11 cellular contexts compared by ENCODE assay signal in genomic region chr10:78688945-78689935, GRCh38.
DNase-seq lines count a peak whose midpoint lies in the region; TF ChIP-seq lines count a peak whose summit lies in the region.
"Had no signal": no experiment of that assay in that cellular context is flagged by ENCODE, and none has a peak within 500 bp of the region (broad histone marks: within the 10 kb centered on the region; RNA-seq: fewer than 3 reads in every experiment).

No MANE protein-coding gene starts in this region.

- no peak for TF ChIP-seq CTCF in H9 (conservative IDR thresholded peaks at IDR 0.05)

- no peaks in the 10 kb centered on the region for H3K36me3 Mint-ChIP-seq in H9 (ENCODE audit: insufficient read depth in 1 of 3, low read depth in 3 of 3)
- H3K36me3 Mint-ChIP-seq: CD4-positive, alpha-beta memory T cell had no signal

- H3K4me3 ChIP-seq in BLaER1 (no peak overlapping the region), esophagus (ENCODE audit: low read depth in 1 of 2, low read length in 2 of 2) (no peak overlapping the region)

- H3K36me3 ChIP-seq in BLaER1: no peaks in the 10 kb centered on the region
- H3K36me3 ChIP-seq in esophagus (ENCODE audit: control insufficient read depth in 2 of 2, insufficient read depth in 2 of 2, low read length in 1 of 2): no peaks in the 10 kb centered on the region

- H2BK12ac ChIP-seq in H9 (ENCODE audit: insufficient read length, low read depth, low read length): no peak overlapping the region

- peaks cover 3 to 6% of the 10 kb centered on the region in 2 experiments; a peak in 2 of 4 replicates for H3K4me1 Mint-ChIP-seq in H9
- H3K4me1 Mint-ChIP-seq: CD4-positive, alpha-beta memory T cell had no signal

- no peak overlapping the region for H2AK5ac ChIP-seq in H9 (ENCODE audit: insufficient read length, low read length)

- H3K4me1 ChIP-seq in BLaER1 (peaks cover 8% of the 10 kb centered on the region; the same call in 1 of the 2 replicates), esophagus (ENCODE audit: control insufficient read depth in 2 of 2, insufficient read depth in 2 of 2, low read length in 1 of 2) (peaks cover 0 to 3% of the 10 kb centered on the region in 2 donors), H9 (ENCODE audit: insufficient read depth, low read length) (no peaks in the 10 kb centered on the region)

- H4K8ac ChIP-seq in H9 (replicated peaks; ENCODE audit: insufficient read length, low read depth, low read length): no peak overlapping the region

- H3K9ac ChIP-seq in BLaER1: no peak overlapping the region
- no peak overlapping the region for H3K9ac ChIP-seq in H9 (ENCODE audit: extremely low read depth, insufficient read length, low read length)

- H3K23ac ChIP-seq in H9 (ENCODE audit: insufficient read length, low read depth, low read length): no peak overlapping the region

- H3K27ac ChIP-seq in BLaER1 (no peak overlapping the region), esophagus (ENCODE audit: low read depth in 2 of 2, low read length in 1 of 2) (peak overlapping the region; percentile 23 to 53), H9 (ENCODE audit: insufficient read length, low read depth, low read length) (no peak overlapping the region)

- peaks cover 11% of the 10 kb centered on the region for H3K27me3 Mint-ChIP-seq in H9 (ENCODE audit: low read depth)

- no peak overlapping the region for H2BK15ac ChIP-seq in H9 (ENCODE audit: low read depth, low read length)

- H3K79me2 ChIP-seq in H9 (ENCODE audit: insufficient read depth, low read length): no peaks in the 10 kb centered on the region

- H3K9me3 ChIP-seq in BLaER1 (no peaks in the 10 kb centered on the region), esophagus (ENCODE audit: control insufficient read depth in 2 of 2, insufficient read depth in 1 of 2, low read depth in 1 of 2, low read length in 1 of 2) (peaks cover 0 to 2% of the 10 kb centered on the region in 2 donors), H9 (ENCODE audit: control insufficient read depth, low read depth, low read length) (no peaks in the 10 kb centered on the region)

- H4K20me1 ChIP-seq in BLaER1 (no peaks in the 10 kb centered on the region), H9 (ENCODE audit: control insufficient read depth, insufficient read depth, insufficient read length) (no peaks in the 10 kb centered on the region)

- H3K14ac ChIP-seq in H9 (ENCODE audit: insufficient read depth, low read length): no peak overlapping the region

- H3K27me3 ChIP-seq in BLaER1: no peaks in the 10 kb centered on the region
- no peaks in the 10 kb centered on the region for H3K27me3 ChIP-seq in esophagus (ENCODE audit: control insufficient read depth in 1 of 2, insufficient read depth in 2 of 2, low read length in 2 of 2)
- H3K27me3 ChIP-seq in H9 (ENCODE audit: insufficient read depth, low read length): no peaks in the 10 kb centered on the region

- no peak overlapping the region for H3K4me3 Mint-ChIP-seq in H9
- H3K4me3 Mint-ChIP-seq: CD4-positive, alpha-beta memory T cell had no signal

- H3T11ph ChIP-seq in H9 (ENCODE audit: low read length): no peak overlapping the region

- no peak overlapping the region for H2AFZ ChIP-seq in H9 (ENCODE audit: low read length)

- H3K79me1 ChIP-seq in H9 (ENCODE audit: insufficient read depth, low read depth, low read length, poor library complexity, severe bottlenecking): no peaks in the 10 kb centered on the region

- H3K4ac ChIP-seq in H9 (ENCODE audit: low read depth, low read length): no peak overlapping the region

- no peaks in the 10 kb centered on the region; a peak in 1 of 5 replicates for H3K9me3 Mint-ChIP-seq in H9
- H3K9me3 Mint-ChIP-seq: CD4-positive, alpha-beta memory T cell had no signal

- peak; percentile 95 for DNase-seq in NCI-H2171 treated with DMSO at 0.1 percent for 48 hours (lab: John Stamatoyannopoulos, UW)
- peak in 40 of 56 donors; percentile 18 to 76 (median 50) for DNase-seq in nucleus accumbens (lab: John Stamatoyannopoulos, UW)
- no peak for DNase-seq in HUDEP-2 (lab: John Stamatoyannopoulos, UW; ENCODE audit: unreplicated experiment in 76 of 76)
- no peak for DNase-seq in NOMO-1 treated with dmso at 0.1 percent for 144 hours (lab: John Stamatoyannopoulos, UW; ENCODE audit: unreplicated experiment)
- DNase-seq in SHP77 (lab: John Stamatoyannopoulos, UW): no peak
- DNase-seq in H9: no peak
- DNase-seq: activated gamma-delta T cell treated with Interleukin-2 at 50 U/mL for 16 hours; CD4-positive, alpha-beta memory T cell; IMR-90 had no signal

- no peak overlapping the region for H2BK5ac ChIP-seq in H9 (ENCODE audit: insufficient read length, low read length)

- H3K27ac Mint-ChIP-seq in H9: no peak overlapping the region; a peak in 1 of 7 replicates
- H3K27ac Mint-ChIP-seq: CD4-positive, alpha-beta memory T cell had no signal

- no peak overlapping the region for H2BK20ac ChIP-seq in H9 (ENCODE audit: low read depth, low read length, poor library complexity, severe bottlenecking)

- H4K5ac ChIP-seq in H9 (ENCODE audit: insufficient read length, low read depth, low read length): no peak overlapping the region

- WGBS in esophagus, 2 donors: 33 to 42% methylated on average over 15 of the region's 15 CpGs
- no CpG with 5 or more reads among the region's 15 CpGs for WGBS in H9 (ENCODE audit: extremely low coverage, insufficient read length, low lambda C conversion rate)

- H3K4me2 ChIP-seq in BLaER1: peak overlapping the region; percentile 3; the same call in 1 of the 2 replicates
- H3K4me2 ChIP-seq in H9 (ENCODE audit: insufficient read depth, insufficient read length, low read length): no peak overlapping the region

- no peak overlapping the region for H4K91ac ChIP-seq in H9 (ENCODE audit: insufficient read length, low read depth, low read length)

- no peaks in the 10 kb centered on the region for H3K23me2 ChIP-seq in H9 (ENCODE audit: insufficient read length, low read depth, low read length, poor library complexity, severe bottlenecking)

- no peak overlapping the region for H2BK120ac ChIP-seq in H9 (ENCODE audit: low read depth, low read length, poor library complexity, severe bottlenecking)

- no peak overlapping the region for H3K56ac ChIP-seq in H9 (ENCODE audit: insufficient read length, low read depth, low read length)

- no peak overlapping the region for H3K18ac ChIP-seq in H9 (ENCODE audit: insufficient read length, low read depth, low read length)

Comparison
In these comparisons a context has a peak if more than half of its experiments do, and no peak if none do; other contexts are left out.
1. H3K27ac ChIP-seq: peak in esophagus (2 of 2); none in BLaER1 (single experiment) and H9 (single experiment).
2. DNase-seq: peak in NCI-H2171 treated with DMSO at 0.1 percent for 48 hours (single experiment) and nucleus accumbens (40 of 56); none in HUDEP-2 (0 of 76), NOMO-1 treated with dmso at 0.1 percent for 144 hours (single experiment), SHP77 (0 of 2) and H9 (single experiment).